In the genomic region with DNA sequence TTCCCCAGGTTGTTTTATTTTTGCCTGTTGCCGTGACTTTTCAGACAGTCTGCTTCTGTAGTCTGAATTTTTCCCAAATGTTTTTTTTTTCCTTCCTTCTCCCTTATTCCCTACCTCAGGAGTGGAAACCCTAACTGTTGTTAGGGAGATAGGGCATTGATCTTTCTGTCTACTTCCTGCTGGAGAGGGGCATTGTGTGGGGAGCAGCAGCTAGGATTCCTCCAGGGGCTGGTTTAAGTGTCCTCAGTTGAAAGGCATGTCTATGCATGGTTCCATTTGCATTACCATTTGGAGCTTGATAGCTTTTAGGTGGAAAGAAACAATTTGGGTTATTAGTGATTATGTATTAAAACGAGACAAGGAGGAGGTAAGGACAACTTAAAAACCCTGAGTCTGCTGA, we compare ENCODE assay signal across 18 cellular contexts.
DNase-seq lines count a peak whose midpoint lies in the region; TF ChIP-seq lines count a peak whose summit lies in the region.
"Had no signal": no experiment of that assay in that cellular context is flagged by ENCODE, and none has a peak within 500 bp of the region (broad histone marks: within the 10 kb centered on the region; RNA-seq: fewer than 3 reads in every experiment).

No MANE protein-coding gene starts in this region.

- H3K27ac Mint-ChIP-seq in H9 (peak overlapping the region in 2 of 3 experiments; percentile 90 to 94; a peak in 4 of 7 replicates), endothelial cell (ENCODE audit: unreplicated experiment) (peak overlapping the region; percentile 50), HFFc6 (no peak overlapping the region)
- H3K27ac Mint-ChIP-seq: B cell had no signal

- H4K5ac ChIP-seq in H9 (ENCODE audit: insufficient read length, low read depth, low read length) = no peak overlapping the region
- H4K5ac ChIP-seq in mesendoderm (ENCODE audit: low read length) = no peak overlapping the region

- H2AK5ac ChIP-seq in H9 (ENCODE audit: insufficient read length, low read length) = no peak overlapping the region
- H2AK5ac ChIP-seq in mesendoderm (ENCODE audit: low read length) = no peak overlapping the region

- H3K79me1 ChIP-seq in H9 (ENCODE audit: insufficient read depth, low read depth, low read length, poor library complexity, severe bottlenecking) = no peaks in the 10 kb centered on the region
- no peaks in the 10 kb centered on the region for H3K79me1 ChIP-seq in mesendoderm (ENCODE audit: low read length)

- H2BK120ac ChIP-seq in H9 (ENCODE audit: low read depth, low read length, poor library complexity, severe bottlenecking) = no peak overlapping the region
- H2BK120ac ChIP-seq in mesendoderm (ENCODE audit: low read depth, low read length) = no peak overlapping the region

- H3K9me3 Mint-ChIP-seq in H9 = peaks cover 11 to 27% of the 10 kb centered on the region in 2 experiments; a peak in 4 of 5 replicates
- H3K9me3 Mint-ChIP-seq in endothelial cell (ENCODE audit: unreplicated experiment) = no peaks in the 10 kb centered on the region
- peaks cover 10% of the 10 kb centered on the region; the same call in 1 of the 2 replicates for H3K9me3 Mint-ChIP-seq in HFFc6

- no peaks in the 10 kb centered on the region for H4K20me1 ChIP-seq in H9 (ENCODE audit: control insufficient read depth, insufficient read depth, insufficient read length)

- H3K4me2 ChIP-seq in H9 (ENCODE audit: insufficient read depth, insufficient read length, low read length) = no peak overlapping the region
- no peak overlapping the region for H3K4me2 ChIP-seq in mesendoderm (ENCODE audit: low read length)
- H3K4me2 ChIP-seq: PC-9 had no signal

- no peak overlapping the region for H3K14ac ChIP-seq in H9 (ENCODE audit: insufficient read depth, low read length)

- H4K8ac ChIP-seq in H9 (replicated peaks; ENCODE audit: insufficient read length, low read depth, low read length) (no peak overlapping the region), mesendoderm (ENCODE audit: low read depth, low read length) (no peak overlapping the region)

- H3K27ac ChIP-seq in H9 (ENCODE audit: insufficient read length, low read depth, low read length) = peak overlapping the region; percentile 40
- no peak overlapping the region for H3K27ac ChIP-seq in mesendoderm (ENCODE audit: low read depth, low read length)
- H3K27ac ChIP-seq: C4-2B, PC-9, SJCRH30 had no signal

- no peaks in the 10 kb centered on the region for H3K27me3 Mint-ChIP-seq in H9 (ENCODE audit: low read depth)
- no peaks in the 10 kb centered on the region for H3K27me3 Mint-ChIP-seq in endothelial cell (ENCODE audit: unreplicated experiment)
- no peaks in the 10 kb centered on the region for H3K27me3 Mint-ChIP-seq in HFFc6 (ENCODE audit: insufficient read depth)
- H3K27me3 Mint-ChIP-seq: B cell; CD8-positive, alpha-beta memory T cell had no signal

- H3K4me3 Mint-ChIP-seq in H9 = no peak overlapping the region
- no peak overlapping the region for H3K4me3 Mint-ChIP-seq in endothelial cell (ENCODE audit: unreplicated experiment)
- H3K4me3 Mint-ChIP-seq in HFFc6 = no peak overlapping the region
- H3K4me3 Mint-ChIP-seq: B cell; CD8-positive, alpha-beta memory T cell had no signal

- no peaks in the 10 kb centered on the region for H3K23me2 ChIP-seq in H9 (ENCODE audit: insufficient read length, low read depth, low read length, poor library complexity, severe bottlenecking)

- H3K36me3 ChIP-seq in mesendoderm (ENCODE audit: control insufficient read depth, insufficient read depth, low read length) = no peaks in the 10 kb centered on the region
- H3K36me3 ChIP-seq: MG63, SJCRH30 had no signal

- no peak overlapping the region for H4K91ac ChIP-seq in H9 (ENCODE audit: insufficient read length, low read depth, low read length)

- H3K56ac ChIP-seq in H9 (ENCODE audit: insufficient read length, low read depth, low read length) (no peak overlapping the region), mesendoderm (ENCODE audit: low read length) (no peak overlapping the region)

- H3K9me3 ChIP-seq in H9 (ENCODE audit: control insufficient read depth, low read depth, low read length) = no peaks in the 10 kb centered on the region
- H3K9me3 ChIP-seq: MG63, SJCRH30 had no signal

- no peak overlapping the region for H2BK12ac ChIP-seq in H9 (ENCODE audit: insufficient read length, low read depth, low read length)

- H3K4me1 Mint-ChIP-seq in H9 (peaks cover 32 to 60% of the 10 kb centered on the region in 2 experiments), endothelial cell (ENCODE audit: unreplicated experiment) (peaks cover 3% of the 10 kb centered on the region), HFFc6 (ENCODE audit: low read depth) (no peaks in the 10 kb centered on the region)
- H3K4me1 Mint-ChIP-seq: B cell; CD8-positive, alpha-beta memory T cell had no signal

- H3K4me1 ChIP-seq in H9 (ENCODE audit: insufficient read depth, low read length) (no peaks in the 10 kb centered on the region; the same call in 1 of the 2 replicates), mesendoderm (ENCODE audit: control insufficient read depth, low read depth, low read length) (no peaks in the 10 kb centered on the region)
- H3K4me1 ChIP-seq: SJCRH30 had no signal

- H3K4me3 ChIP-seq in mesendoderm (ENCODE audit: low read length) = no peak overlapping the region
- H3K4me3 ChIP-seq: MG63, PC-9, SJCRH30 had no signal

- H3K23ac ChIP-seq in H9 (ENCODE audit: insufficient read length, low read depth, low read length) (no peak overlapping the region), mesendoderm (ENCODE audit: low read length) (no peak overlapping the region)

- H3K18ac ChIP-seq in H9 (ENCODE audit: insufficient read length, low read depth, low read length) = no peak overlapping the region
- H3K18ac ChIP-seq in mesendoderm (ENCODE audit: low read length) = no peak overlapping the region

- WGBS in H9 (ENCODE audit: extremely low coverage, insufficient read length, low lambda C conversion rate) = no CpG with 5 or more reads among the region's 2 CpGs
- no CpG with 5 or more reads among the region's 2 CpGs for WGBS in mesendoderm (ENCODE audit: extremely low coverage, insufficient coverage, low lambda C conversion rate)

- H3K27me3 ChIP-seq in H9 (ENCODE audit: insufficient read depth, low read length) (no peaks in the 10 kb centered on the region), mesendoderm (ENCODE audit: insufficient read depth, low read length, poor library complexity) (no peaks in the 10 kb centered on the region)
- H3K27me3 ChIP-seq: MG63, SJCRH30 had no signal

- H3K4ac ChIP-seq in H9 (ENCODE audit: low read depth, low read length) (no peak overlapping the region), mesendoderm (ENCODE audit: low read depth, low read length) (no peak overlapping the region)

- H2BK5ac ChIP-seq in H9 (ENCODE audit: insufficient read length, low read length) = no peak overlapping the region
- H2BK5ac ChIP-seq in mesendoderm (ENCODE audit: low read length) = no peak overlapping the region

- H3K79me2 ChIP-seq in H9 (ENCODE audit: insufficient read depth, low read length) (no peaks in the 10 kb centered on the region), mesendoderm (ENCODE audit: control insufficient read depth, insufficient read depth, low read length) (no peaks in the 10 kb centered on the region)

- H3K9ac ChIP-seq in H9 (ENCODE audit: extremely low read depth, insufficient read length, low read length) (no peak overlapping the region), mesendoderm (ENCODE audit: low read length) (no peak overlapping the region)

- H2BK20ac ChIP-seq in H9 (ENCODE audit: low read depth, low read length, poor library complexity, severe bottlenecking) = no peak overlapping the region

- no peak overlapping the region for H3T11ph ChIP-seq in H9 (ENCODE audit: low read length)

- no peak for TF ChIP-seq CTCF in H9 (conservative IDR thresholded peaks at IDR 0.05)
- no peak for TF ChIP-seq CTCF in endothelial cell (IDR thresholded peaks at IDR 0.05; ENCODE audit: unreplicated experiment)
- TF ChIP-seq CTCF in HFFc6 (IDR thresholded peaks at IDR 0.05) = no peak

- no peak overlapping the region for H2AFZ ChIP-seq in H9 (ENCODE audit: low read length)
- H2AFZ ChIP-seq: PC-9 had no signal

- DNase-seq in H9 (no peak), endothelial cell (ENCODE audit: low spot score) (no peak), mesendoderm (peak; percentile 48), AG08396 (ENCODE audit: low spot score) (no peak), DMS53 (lab: John Stamatoyannopoulos, UW) (no peak), HFFc6 (no peak), NCI-H2107 (lab: John Stamatoyannopoulos, UW) (no peak)
- DNase-seq: CD8-positive, alpha-beta memory T cell; DMS153; GOT3; KBM-7; MG63; NCI-H2029; NCI-H526 treated with DMSO at 0.1 percent for 48 hours; PC-9 had no signal

- H2BK15ac ChIP-seq in H9 (ENCODE audit: low read depth, low read length) (no peak overlapping the region), mesendoderm (replicated peaks; ENCODE audit: low read depth) (no peak overlapping the region)

- H3K36me3 Mint-ChIP-seq in H9 (ENCODE audit: insufficient read depth in 1 of 3, low read depth in 3 of 3) (no peaks in the 10 kb centered on the region; a peak in 1 of 7 replicates), endothelial cell (ENCODE audit: low read depth, unreplicated experiment) (no peaks in the 10 kb centered on the region), HFFc6 (ENCODE audit: low read depth) (no peaks in the 10 kb centered on the region)
- H3K36me3 Mint-ChIP-seq: CD8-positive, alpha-beta memory T cell had no signal
